ENCODE assay signal across 9 cellular contexts in the genomic region with DNA sequence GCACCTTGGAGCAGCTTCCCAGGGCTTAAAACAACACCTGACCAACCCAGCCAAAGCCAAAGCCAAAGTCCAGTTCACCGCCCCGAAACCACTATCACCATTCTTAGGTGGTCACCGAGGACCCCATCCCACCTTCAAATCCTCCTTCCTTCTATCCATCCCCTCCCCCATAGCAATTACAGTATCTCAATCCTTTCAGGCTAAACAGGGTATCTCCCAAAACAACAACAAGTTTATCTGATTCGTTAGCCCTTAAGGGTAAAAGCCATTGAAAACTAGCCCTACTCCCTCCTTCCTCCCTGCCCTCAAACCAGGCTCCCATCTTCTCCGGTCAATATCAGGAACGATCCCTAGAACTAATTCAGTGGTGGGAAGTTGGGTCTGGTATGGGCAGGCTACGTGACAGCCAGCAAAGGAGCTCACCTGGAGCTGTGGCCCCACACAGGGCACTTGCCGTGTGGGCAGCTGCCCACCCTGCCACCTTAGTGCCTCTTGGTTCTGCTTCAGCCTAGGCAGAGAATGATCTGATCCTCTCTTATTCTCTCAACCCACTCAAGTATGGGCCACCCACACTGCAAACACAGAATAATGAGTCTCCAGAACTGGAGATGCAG. TPM values are rescaled to one million over a fixed set of nuclear protein-coding genes. Genes with fewer than 3 reads are reported as not detected.
DNase-seq lines count a peak whose midpoint lies in the region; ATAC-seq and TF ChIP-seq lines count a peak whose summit lies in the region.
"Had no signal": no experiment of that assay in that cellular context is flagged by ENCODE, and none has a peak within 500 bp of the region (broad histone marks: within the 10 kb centered on the region; RNA-seq: fewer than 3 reads in every experiment).

No MANE protein-coding gene starts in this region.

- POLR2A ChIA-PET in IMR-90 (lab: Charles Lee; ENCODE audit: unreplicated experiment): no interaction called here

- peak overlapping the region; percentile 21 for H2BK5ac ChIP-seq in IMR-90 (ENCODE audit: low read depth, low read length, poor library complexity, severe bottlenecking)

- H3K9me3 Mint-ChIP-seq in effector memory CD8-positive, alpha-beta T cell: no peaks in the 10 kb centered on the region
- H3K9me3 Mint-ChIP-seq in osteocyte (ENCODE audit: unreplicated experiment): no peaks in the 10 kb centered on the region

- CTCF ChIA-PET in IMR-90 (lab: Yijun Ruan, JAX): no interaction called here

- peak overlapping the region; percentile 39 to 95 for H3K4me3 Mint-ChIP-seq in effector memory CD8-positive, alpha-beta T cell
- peak overlapping the region; percentile 95 for H3K4me3 Mint-ChIP-seq in osteocyte (ENCODE audit: unreplicated experiment)

- H2BK120ac ChIP-seq in IMR-90 (ENCODE audit: low read depth, low read length): peak overlapping the region; percentile 38; the same call in 1 of the 2 replicates

- TF ChIP-seq RAD21 in IMR-90 (IDR thresholded peaks at IDR 0.05; ENCODE audit: low read length): no peak

- H3K4ac ChIP-seq in IMR-90 (ENCODE audit: low read depth, low read length): peak overlapping the region; percentile 62; the same call in 1 of the 2 replicates

- peak overlapping the region; percentile 57 for H3K14ac ChIP-seq in IMR-90 (replicated peaks; ENCODE audit: low read depth, low read length)

- TF ChIP-seq POLR2A in IMR-90 (IDR thresholded peaks at IDR 0.05; ENCODE audit: low read depth, low read length): no peak

- H3K4me1 Mint-ChIP-seq in effector memory CD8-positive, alpha-beta T cell (ENCODE audit: low read depth in 2 of 2): peaks cover 27 to 51% of the 10 kb centered on the region in 2 donors
- peaks cover 41% of the 10 kb centered on the region for H3K4me1 Mint-ChIP-seq in osteocyte (ENCODE audit: unreplicated experiment)

- H3K18ac ChIP-seq in IMR-90 (ENCODE audit: low read depth, low read length): no peak overlapping the region

- H4K8ac ChIP-seq in IMR-90 (ENCODE audit: low read depth in 2 of 2, low read length in 2 of 2): peak overlapping the region in 1 of 2 experiments; percentile 15; a peak in 1 of 4 replicates

- ATAC-seq in IMR-90 (ENCODE audit: low read depth): no peak
- ATAC-seq in effector memory CD8-positive, alpha-beta T cell (replicated peaks): no peak

- peaks cover 8% of the 10 kb centered on the region for H3K4me1 ChIP-seq in IMR-90 (ENCODE audit: control insufficient read depth, insufficient read depth, low read length)

- dilution Hi-C loops in IMR-90 (cut with HindIII; ENCODE audit: low sequenced_read_pairs, unreplicated experiment): no loop called here

- peak overlapping the region in 1 of 2 donors; percentile 72 for H3K27ac Mint-ChIP-seq in effector memory CD8-positive, alpha-beta T cell
- peak overlapping the region; percentile 99 for H3K27ac Mint-ChIP-seq in osteocyte (ENCODE audit: unreplicated experiment)

- no TSS peak for BruUV-seq in IMR-90 (replicated peaks; lab: Mats Ljungman, UMichigan)

- no peaks in the 10 kb centered on the region for H3K36me3 Mint-ChIP-seq in effector memory CD8-positive, alpha-beta T cell (ENCODE audit: insufficient read depth)
- H3K36me3 Mint-ChIP-seq in osteocyte (ENCODE audit: unreplicated experiment): peaks cover 18% of the 10 kb centered on the region

- peak overlapping the region; percentile 54; the same call in 1 of the 2 replicates for H2AK5ac ChIP-seq in IMR-90 (ENCODE audit: low read depth, low read length)

- H4K5ac ChIP-seq in IMR-90 (ENCODE audit: low read depth, low read length): no peak overlapping the region

- H3K9me3 ChIP-seq in IMR-90 (ENCODE audit: control insufficient read depth, insufficient read depth, low read length): no peaks in the 10 kb centered on the region

- H3K4me3 ChIP-seq in AG09309 (ENCODE audit: control insufficient read depth, low read depth, low read length) (peak overlapping the region; percentile 89), IMR-90 (ENCODE audit: insufficient read depth, low read depth, low read length) (no peak overlapping the region)

- peaks cover 18 to 47% of the 10 kb centered on the region in 2 experiments for H3K79me1 ChIP-seq in IMR-90 (ENCODE audit: low read depth in 1 of 2, low read length in 2 of 2)

- H2AFZ ChIP-seq in IMR-90 (replicated peaks; ENCODE audit: low read length, poor library complexity): no peak overlapping the region

- TF ChIP-seq CTCF in AG09309 (IDR thresholded peaks at IDR 0.05; ENCODE audit: control insufficient read depth, insufficient read depth, low read depth, low read length, missing control alignments): no peak
- TF ChIP-seq CTCF in IMR-90 (conservative IDR thresholded peaks at IDR 0.05; ENCODE audit: low read depth, low read length): no peak
- no peak for TF ChIP-seq CTCF in osteocyte (IDR thresholded peaks at IDR 0.05)

- H3K4me2 ChIP-seq in IMR-90 (ENCODE audit: low read depth, low read length): peak overlapping the region; percentile 89

- H3K9me1 ChIP-seq in IMR-90 (ENCODE audit: insufficient read depth, low read length): peaks cover 6% of the 10 kb centered on the region; the same call in 1 of the 2 replicates

- peak overlapping the region; percentile 15; the same call in 1 of the 3 replicates for H2BK15ac ChIP-seq in IMR-90 (ENCODE audit: low read depth, low read length)

- no peaks in the 10 kb centered on the region for H4K20me1 ChIP-seq in IMR-90 (ENCODE audit: insufficient read depth, low read length)

- no peak overlapping the region for H3K9ac ChIP-seq in IMR-90 (ENCODE audit: low read depth, low read length)

- H3K36me3 ChIP-seq in IMR-90 (ENCODE audit: control insufficient read depth, insufficient read depth, low read length): no peaks in the 10 kb centered on the region

- no peaks in the 10 kb centered on the region for H3K27me3 Mint-ChIP-seq in effector memory CD8-positive, alpha-beta T cell
- no peaks in the 10 kb centered on the region for H3K27me3 Mint-ChIP-seq in osteocyte (ENCODE audit: unreplicated experiment)

- peak overlapping the region; percentile 53 for H2AK9ac ChIP-seq in IMR-90 (replicated peaks; ENCODE audit: low read depth, low read length, poor library complexity)

- intact Hi-C loops in IMR-90 (cut with micrococcal nuclease): no loop called here

- DNase-seq in AG09309 (ENCODE audit: low read depth) (no peak), IMR-90 (no peak), osteocyte (ENCODE audit: extremely low spot score, unreplicated experiment) (no peak), HuH-7.5 (ENCODE audit: low spot score) (no peak), DMS53 (lab: John Stamatoyannopoulos, UW) (no peak), OCI-M1 (lab: John Stamatoyannopoulos, UW) (no peak), SIG-M5 (lab: John Stamatoyannopoulos, UW) (no peak)
- no peak for DNase-seq in effector memory CD8-positive, alpha-beta T cell
- DNase-seq: NCI-H226 had no signal

- 100% methylated on average over 3 of the region's 8 CpGs; no CpG with 5 or more reads in 1 of the 2 experiments for WGBS in IMR-90 (ENCODE audit: extremely low coverage in 2 of 2, insufficient read length in 1 of 2), 2 experiments

- H2BK20ac ChIP-seq in IMR-90 (ENCODE audit: low read depth, low read length): 0 out of 2 replicates have a peak overlapping the region, but pooled peaks have one; percentile 16

- no peaks in the 10 kb centered on the region for H3K27me3 ChIP-seq in IMR-90 (ENCODE audit: control insufficient read depth, insufficient read depth, low read length)

- H4K91ac ChIP-seq in IMR-90 (ENCODE audit: insufficient read depth, low read depth, low read length): 0 out of 2 replicates have a peak overlapping the region, but pooled peaks have one; percentile 20

- in situ Hi-C loops in IMR-90 (cut with MboI; ENCODE audit: low sequenced_read_pairs): no loop called here

- H3K27ac ChIP-seq in IMR-90 (ENCODE audit: insufficient read depth, low read length): no peak overlapping the region

- H3K23ac ChIP-seq in IMR-90 (ENCODE audit: low read depth, low read length): peak overlapping the region; percentile 56

- H3K56ac ChIP-seq in IMR-90 (ENCODE audit: extremely low read depth, insufficient read depth, low read length): no peak overlapping the region

TF ChIP-seq in IMR-90, 13 proteins besides CTCF, POLR2A, EP300 and RAD21:
- TF ChIP-seq RCOR1 (IDR thresholded peaks at IDR 0.05; ENCODE audit: insufficient replicate concordance, low read length) (no peak), CHD1 (IDR thresholded peaks at IDR 0.05; ENCODE audit: low read depth, low read length) (no peak), NFE2L2 (IDR thresholded peaks at IDR 0.05; ENCODE audit: low read depth, low read length) (no peak), FOS (IDR thresholded peaks at IDR 0.05; ENCODE audit: low read depth, low read length) (no peak), MXI1 (IDR thresholded peaks at IDR 0.05; ENCODE audit: borderline replicate concordance, low read depth, low read length) (no peak), SMC3 (IDR thresholded peaks at IDR 0.05; ENCODE audit: low read depth, low read length) (no peak), MAZ (IDR thresholded peaks at IDR 0.05; ENCODE audit: borderline replicate concordance, low read depth, low read length) (no peak), RFX5 (IDR thresholded peaks at IDR 0.05; ENCODE audit: low read depth, low read length) (no peak), CEBPB (IDR thresholded peaks at IDR 0.05; ENCODE audit: low read depth, low read length) (no peak)
- TF ChIP-seq, protein P1, sequence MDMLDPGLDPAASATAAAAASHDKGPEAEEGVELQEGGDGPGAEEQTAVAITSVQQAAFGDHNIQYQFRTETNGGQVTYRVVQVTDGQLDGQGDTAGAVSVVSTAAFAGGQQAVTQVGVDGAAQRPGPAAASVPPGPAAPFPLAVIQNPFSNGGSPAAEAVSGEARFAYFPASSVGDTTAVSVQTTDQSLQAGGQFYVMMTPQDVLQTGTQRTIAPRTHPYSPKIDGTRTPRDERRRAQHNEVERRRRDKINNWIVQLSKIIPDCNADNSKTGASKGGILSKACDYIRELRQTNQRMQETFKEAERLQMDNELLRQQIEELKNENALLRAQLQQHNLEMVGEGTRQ (IDR thresholded peaks at IDR 0.05; ENCODE audit: low read depth, low read length): no peak
TF ChIP-seq in IMR-90: peak in this region for 0.

RNA-seq across cellular contexts. Expression of a gene that starts 2.0 kb away (rescaled TPM):
- total RNA-seq in IMR-90 (2012; rRNA removed) (17.0 and 25.0 TPM in 2 replicates), osteocyte (12.8 and 13.3 TPM in 2 replicates)
- 5.0 and 6.2 TPM in 2 replicates for polyA plus RNA-seq in IMR-90 (2012; rRNA removed)
- polyA plus RNA-seq in IMR-90 (2012; cell fraction: cytosol; rRNA removed): 1.0 and 1.2 TPM in 2 replicates
- 0.46 and 3.5 TPM in 2 replicates for polyA plus RNA-seq in IMR-90 (2012; cell fraction: nucleus; rRNA removed; ENCODE audit: low replicate concordance)
